Comparison of ENCODE assay signal across 19 cellular contexts in the genomic region with DNA sequence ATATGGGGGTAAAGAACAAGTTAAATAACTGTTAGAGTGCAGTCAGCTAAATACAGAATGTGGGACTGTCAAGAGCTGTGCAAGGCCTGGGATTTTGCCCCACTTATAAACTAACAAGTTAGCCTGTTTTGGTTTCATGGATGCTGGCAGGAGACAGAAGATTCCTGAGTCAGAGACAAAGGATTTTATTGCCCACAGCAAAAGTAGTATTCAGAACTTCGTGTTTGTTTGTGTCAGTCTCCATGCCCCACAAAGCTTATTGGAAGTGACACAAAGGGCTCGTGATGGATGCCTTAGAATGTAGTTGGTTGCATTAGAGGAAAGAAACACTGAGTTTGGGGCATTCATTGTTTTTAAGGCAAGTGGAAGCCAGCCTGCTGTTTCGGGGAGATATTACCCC. TPM values are rescaled to one million over a fixed set of nuclear protein-coding genes. Genes with fewer than 3 reads are reported as not detected.
DNase-seq lines count a peak whose midpoint lies in the region; FAIRE-seq and TF ChIP-seq lines count a peak whose summit lies in the region.
"Had no signal": no experiment of that assay in that cellular context is flagged by ENCODE, and none has a peak within 500 bp of the region (broad histone marks: within the 10 kb centered on the region; RNA-seq: fewer than 3 reads in every experiment).

No MANE protein-coding gene starts in this region.

- no peaks in the 10 kb centered on the region for H3K4me1 Mint-ChIP-seq in astrocyte (ENCODE audit: low read depth, unreplicated experiment)
- H3K4me1 Mint-ChIP-seq in osteocyte (ENCODE audit: unreplicated experiment), result peaks cover 2% of the 10 kb centered on the region
- no peaks in the 10 kb centered on the region for H3K4me1 Mint-ChIP-seq in nephron progenitor cell

- no peaks in the 10 kb centered on the region for H3K9me3 ChIP-seq in astrocyte (ENCODE audit: insufficient read depth, low read depth, low read length)

- H3K36me3 Mint-ChIP-seq in astrocyte (ENCODE audit: low read depth, unreplicated experiment) (no peaks in the 10 kb centered on the region), osteocyte (ENCODE audit: unreplicated experiment) (peaks cover 23% of the 10 kb centered on the region), nephron progenitor cell (ENCODE audit: low read depth) (peaks cover 26% of the 10 kb centered on the region)

- no peak overlapping the region for H3K4me3 ChIP-seq in astrocyte (ENCODE audit: insufficient read depth, low read depth, low read length)
- H3K4me3 ChIP-seq: A549 had no signal

- H2AFZ ChIP-seq in astrocyte (ENCODE audit: low read depth, low read length), result no peak overlapping the region

- in situ Hi-C loops in GM13976 (cut with MboI; ENCODE audit: low sequenced_read_pairs, unreplicated experiment), result no loop called here

- no peak overlapping the region for H3K27ac ChIP-seq in astrocyte (ENCODE audit: low read depth, low read length)
- H3K27ac ChIP-seq: A549, RWPE1 had no signal

- H3K27me3 Mint-ChIP-seq in astrocyte (ENCODE audit: low read depth, unreplicated experiment) (no peaks in the 10 kb centered on the region), osteocyte (ENCODE audit: unreplicated experiment) (no peaks in the 10 kb centered on the region), nephron progenitor cell (ENCODE audit: low read depth, poor library complexity) (peaks cover 23% of the 10 kb centered on the region)
- H3K27me3 Mint-ChIP-seq: CD4-positive, alpha-beta T cell had no signal

- H3K27ac Mint-ChIP-seq in astrocyte (ENCODE audit: unreplicated experiment) (no peak overlapping the region), osteocyte (ENCODE audit: unreplicated experiment) (no peak overlapping the region), nephron progenitor cell (no peak overlapping the region)
- H3K27ac Mint-ChIP-seq: CD4-positive, alpha-beta T cell had no signal

- H3K4me1 ChIP-seq in astrocyte (ENCODE audit: insufficient read depth, low read length), result no peaks in the 10 kb centered on the region

- no peak overlapping the region for H3K4me3 Mint-ChIP-seq in astrocyte (ENCODE audit: unreplicated experiment)
- no peak overlapping the region for H3K4me3 Mint-ChIP-seq in osteocyte (ENCODE audit: unreplicated experiment)
- no peak overlapping the region for H3K4me3 Mint-ChIP-seq in nephron progenitor cell
- H3K4me3 Mint-ChIP-seq: CD4-positive, alpha-beta T cell had no signal

- H3K9me3 Mint-ChIP-seq in astrocyte (ENCODE audit: unreplicated experiment), result peaks cover 5% of the 10 kb centered on the region
- H3K9me3 Mint-ChIP-seq in osteocyte (ENCODE audit: unreplicated experiment), result peaks cover 16% of the 10 kb centered on the region
- H3K9me3 Mint-ChIP-seq in nephron progenitor cell, result peaks cover 45% of the 10 kb centered on the region

- H3K36me3 ChIP-seq in astrocyte (ENCODE audit: insufficient read depth, low read length), result no peaks in the 10 kb centered on the region

- H3K9ac ChIP-seq in astrocyte (ENCODE audit: low read length), result no peak overlapping the region

- H3K4me2 ChIP-seq in astrocyte (ENCODE audit: low read length), result no peak overlapping the region
- H3K4me2 ChIP-seq: A549 had no signal

- FAIRE-seq in astrocyte (lab: Jason Lieb, UNC), result no peak
- FAIRE-seq: A549 had no signal

- no peaks in the 10 kb centered on the region for H3K79me2 ChIP-seq in astrocyte (ENCODE audit: insufficient read depth, low read length)

- peak; percentile 22 for DNase-seq in GM04504 (ENCODE audit: low read depth)
- peak; percentile 20 for DNase-seq in astrocyte (ENCODE audit: low read depth)
- DNase-seq in fibroblast of peridontal ligament (ENCODE audit: extremely low read depth), result peak; percentile 67
- peak; percentile 49 for DNase-seq in pons (ENCODE audit: low spot score)
- DNase-seq in osteocyte (ENCODE audit: extremely low spot score, unreplicated experiment), result no peak
- no peak for DNase-seq in GM13976 (ENCODE audit: low spot score)
- no peak for DNase-seq in nephron progenitor cell
- no peak for DNase-seq in MV-4-11 (lab: John Stamatoyannopoulos, UW)
- DNase-seq: CD4-positive, alpha-beta T cell; DND-41; GF-D8; KG1; NCI-H1092 treated with DMSO at 0.1 percent for 48 hours; NCI-H1694; NCI-H345; NCI-H526 treated with DMSO at 0.1 percent for 48 hours had no signal

- H4K20me1 ChIP-seq in astrocyte (ENCODE audit: insufficient read depth, low read length), result no peaks in the 10 kb centered on the region

- H3K27me3 ChIP-seq in astrocyte (ENCODE audit: insufficient read depth, low read length), result no peaks in the 10 kb centered on the region

- TF ChIP-seq CTCF in astrocyte (IDR thresholded peaks at IDR 0.05; ENCODE audit: insufficient read depth, low read depth, low read length) (no peak), osteocyte (IDR thresholded peaks at IDR 0.05) (no peak), GM13976 (IDR thresholded peaks at IDR 0.05; ENCODE audit: borderline replicate concordance, control extremely low read depth, extremely low read depth, insufficient read depth, missing control alignments) (no peak), nephron progenitor cell (IDR thresholded peaks at IDR 0.05) (no peak)

RNA-seq across cellular contexts. Expression of gene SPRYD7, which starts 22.2 kb away (rescaled TPM):
- total RNA-seq in astrocyte, result 10.3 and 11.5 TPM in 2 replicates
- 3.9 and 4.9 TPM in 2 replicates for total RNA-seq in osteocyte

RNA-seq across cellular contexts. Expression of gene TRIM13, which starts 38.5 kb away (rescaled TPM):
- total RNA-seq in astrocyte (24.1 and 26.4 TPM in 2 replicates), osteocyte (33.4 and 38.5 TPM in 2 replicates)

RNA-seq across cellular contexts. Expression of gene KCNRG, which starts 56.9 kb away (rescaled TPM):
- total RNA-seq in astrocyte (0.41 and 0.61 TPM in 2 replicates), osteocyte (0.21 and 0.89 TPM in 2 replicates)
- total RNA-seq: H4 had no signal

Comparison
In these comparisons a context has a peak if more than half of its experiments do, and no peak if none do; other contexts are left out.
1. DNase-seq: peak in GM04504 (single experiment), astrocyte (single experiment), fibroblast of peridontal ligament (single experiment) and pons (single experiment); none in osteocyte (single experiment), GM13976 (single experiment), nephron progenitor cell (single experiment) and MV-4-11 (single experiment).